ENCODE assay signal across 1 cellular context in the genomic region with DNA sequence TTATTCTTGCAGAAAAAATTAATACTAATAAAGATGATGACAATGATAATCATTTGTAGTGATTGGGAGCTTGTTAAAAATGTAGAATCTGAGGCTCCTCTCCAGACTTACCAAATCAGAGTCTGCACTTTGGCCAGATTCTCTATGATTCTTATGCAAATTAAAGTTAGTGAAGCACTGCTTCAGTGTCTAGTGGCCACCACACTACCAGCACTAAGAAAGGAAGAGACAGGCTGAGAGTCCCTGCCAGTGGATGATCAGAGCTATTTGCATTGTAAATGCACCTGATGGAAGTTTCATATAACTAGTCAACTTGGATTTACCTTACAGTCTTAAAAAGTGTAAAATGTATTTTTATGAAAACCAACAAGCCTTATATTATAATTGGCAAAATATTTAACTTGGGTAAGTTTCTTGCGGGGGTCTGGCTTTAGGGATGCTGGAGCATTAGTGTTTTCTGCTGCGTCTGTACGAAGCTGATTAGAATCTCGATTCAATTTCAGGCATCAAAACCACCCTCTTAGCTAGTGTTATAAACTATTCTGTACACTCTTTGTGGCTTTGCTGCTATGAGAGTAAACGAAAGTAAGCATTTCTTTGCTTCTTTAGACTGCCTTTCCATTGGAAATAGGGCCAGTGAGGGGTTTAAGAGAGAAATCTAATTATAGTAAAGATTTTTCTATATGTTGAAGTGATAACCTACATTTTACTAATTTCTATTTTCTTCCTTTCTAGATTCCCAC.
TF ChIP-seq lines count a peak whose summit lies in the region.

No MANE protein-coding gene starts in this region.

TF ChIP-seq in WTC11, 78 proteins besides CTCF, POLR2A, EP300 and RAD21 (continued from another document):
- TF ChIP-seq, protein P1, sequence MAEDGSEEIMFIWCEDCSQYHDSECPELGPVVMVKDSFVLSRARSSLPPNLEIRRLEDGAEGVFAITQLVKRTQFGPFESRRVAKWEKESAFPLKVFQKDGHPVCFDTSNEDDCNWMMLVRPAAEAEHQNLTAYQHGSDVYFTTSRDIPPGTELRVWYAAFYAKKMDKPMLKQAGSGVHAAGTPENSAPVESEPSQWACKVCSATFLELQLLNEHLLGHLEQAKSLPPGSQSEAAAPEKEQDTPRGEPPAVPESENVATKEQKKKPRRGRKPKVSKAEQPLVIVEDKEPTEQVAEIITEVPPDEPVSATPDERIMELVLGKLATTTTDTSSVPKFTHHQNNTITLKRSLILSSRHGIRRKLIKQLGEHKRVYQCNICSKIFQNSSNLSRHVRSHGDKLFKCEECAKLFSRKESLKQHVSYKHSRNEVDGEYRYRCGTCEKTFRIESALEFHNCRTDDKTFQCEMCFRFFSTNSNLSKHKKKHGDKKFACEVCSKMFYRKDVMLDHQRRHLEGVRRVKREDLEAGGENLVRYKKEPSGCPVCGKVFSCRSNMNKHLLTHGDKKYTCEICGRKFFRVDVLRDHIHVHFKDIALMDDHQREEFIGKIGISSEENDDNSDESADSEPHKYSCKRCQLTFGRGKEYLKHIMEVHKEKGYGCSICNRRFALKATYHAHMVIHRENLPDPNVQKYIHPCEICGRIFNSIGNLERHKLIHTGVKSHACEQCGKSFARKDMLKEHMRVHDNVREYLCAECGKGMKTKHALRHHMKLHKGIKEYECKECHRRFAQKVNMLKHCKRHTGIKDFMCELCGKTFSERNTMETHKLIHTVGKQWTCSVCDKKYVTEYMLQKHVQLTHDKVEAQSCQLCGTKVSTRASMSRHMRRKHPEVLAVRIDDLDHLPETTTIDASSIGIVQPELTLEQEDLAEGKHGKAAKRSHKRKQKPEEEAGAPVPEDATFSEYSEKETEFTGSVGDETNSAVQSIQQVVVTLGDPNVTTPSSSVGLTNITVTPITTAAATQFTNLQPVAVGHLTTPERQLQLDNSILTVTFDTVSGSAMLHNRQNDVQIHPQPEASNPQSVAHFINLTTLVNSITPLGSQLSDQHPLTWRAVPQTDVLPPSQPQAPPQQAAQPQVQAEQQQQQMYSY (CRISPR knock-in tag; IDR thresholded peaks at IDR 0.05), result no peak
- no peak for TF ChIP-seq ATF1 (CRISPR knock-in tag; IDR thresholded peaks at IDR 0.05)
- no peak for TF ChIP-seq ZNF317 (CRISPR knock-in tag; IDR thresholded peaks at IDR 0.05; ENCODE audit: borderline replicate concordance, low read depth)
- TF ChIP-seq RELA (CRISPR knock-in tag; IDR thresholded peaks at IDR 0.05; ENCODE audit: borderline replicate concordance), result no peak
- TF ChIP-seq, protein P2, sequence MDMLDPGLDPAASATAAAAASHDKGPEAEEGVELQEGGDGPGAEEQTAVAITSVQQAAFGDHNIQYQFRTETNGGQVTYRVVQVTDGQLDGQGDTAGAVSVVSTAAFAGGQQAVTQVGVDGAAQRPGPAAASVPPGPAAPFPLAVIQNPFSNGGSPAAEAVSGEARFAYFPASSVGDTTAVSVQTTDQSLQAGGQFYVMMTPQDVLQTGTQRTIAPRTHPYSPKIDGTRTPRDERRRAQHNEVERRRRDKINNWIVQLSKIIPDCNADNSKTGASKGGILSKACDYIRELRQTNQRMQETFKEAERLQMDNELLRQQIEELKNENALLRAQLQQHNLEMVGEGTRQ (CRISPR knock-in tag; IDR thresholded peaks at IDR 0.05), result no peak
- no peak for TF ChIP-seq ELF4 (CRISPR knock-in tag; IDR thresholded peaks at IDR 0.05; ENCODE audit: low read depth)
